11 cellular contexts compared by ENCODE assay signal in the genomic region with DNA sequence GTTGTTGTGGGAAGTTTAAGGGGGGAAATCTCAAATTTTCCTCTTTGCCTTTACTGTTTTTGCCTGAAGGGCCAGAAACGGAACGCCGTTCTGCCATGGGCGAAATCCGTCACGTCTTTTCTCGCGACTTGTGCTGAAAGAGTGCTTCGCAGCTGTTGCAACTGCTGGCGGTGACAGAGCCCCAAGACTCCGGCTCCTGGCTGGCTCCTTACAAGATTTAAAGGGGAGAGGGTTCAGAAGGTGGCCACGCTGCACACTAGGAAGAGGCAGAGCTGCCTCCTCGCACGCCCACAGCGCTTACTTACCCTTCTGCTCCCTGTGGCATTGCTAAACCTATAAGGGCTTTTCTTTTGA.
DNase-seq lines count a peak whose midpoint lies in the region; ATAC-seq and TF ChIP-seq lines count a peak whose summit lies in the region.
"Had no signal": no experiment of that assay in that cellular context is flagged by ENCODE, and none has a peak within 500 bp of the region (broad histone marks: within the 10 kb centered on the region; RNA-seq: fewer than 3 reads in every experiment).

No MANE protein-coding gene starts in this region.

- TF ChIP-seq CTCF in lower lobe of right lung (IDR thresholded peaks at IDR 0.05) = no peak

- DNase-seq in D341Med (ENCODE audit: low spot score) (peak; percentile 71), astrocyte of the hippocampus (ENCODE audit: low read depth, low spot score) (peak; percentile 36), lower lobe of right lung (no peak), G401 (ENCODE audit: low spot score) (no peak), NCI-H2196 (lab: John Stamatoyannopoulos, UW; ENCODE audit: unreplicated experiment) (no peak)
- DNase-seq in activated effector memory CD4-positive, alpha-beta T cell treated with Interleukin-2 at 50 U/mL for 16 hours = no peak
- no peak for DNase-seq in activated T-cell treated with anti-CD3 and anti-CD28 coated beads, Interleukin-2, amount 50 U/mL, for 48 hours
- DNase-seq: stimulated activated naive CD8-positive, alpha-beta T cell treated with anti-CD3 and anti-CD28 coated beads, Interleukin-15, Interleukin-2, amounts not matched to agents 100 U/mL and 50 U/mL, for 24 hours had no signal

- H3K4me3 ChIP-seq in lower lobe of right lung (peak overlapping the region; percentile 4), skeletal muscle tissue (ENCODE audit: low read length in 3 of 3) (peak overlapping the region; percentile 48 to 75 (median 48))

- no peaks in the 10 kb centered on the region for H3K9me3 ChIP-seq in lower lobe of right lung
- no peaks in the 10 kb centered on the region for H3K9me3 ChIP-seq in skeletal muscle tissue (ENCODE audit: control insufficient read depth in 3 of 3, low read length in 3 of 3)
- H3K9me3 ChIP-seq: adrenal gland had no signal

- H3K27me3 ChIP-seq in lower lobe of right lung (ENCODE audit: low read depth) = peaks cover 6% of the 10 kb centered on the region
- peaks cover 9 to 21% (median 15%) of the 10 kb centered on the region in 3 donors for H3K27me3 ChIP-seq in skeletal muscle tissue (ENCODE audit: control insufficient read depth in 3 of 3, insufficient read depth in 3 of 3, low read length in 3 of 3)
- H3K27me3 ChIP-seq: adrenal gland had no signal

- intact Hi-C loops in lower lobe of right lung (cut with DNase I) = loop anchor here (5.0 kb wide), 1 partner anchor 1535 kb away; no protein-coding TSS in a partner anchor

- peak overlapping the region; percentile 23 to 80 (median 38) for H3K9ac ChIP-seq in skeletal muscle tissue (ENCODE audit: low read depth in 1 of 3, low read length in 3 of 3)

- ATAC-seq in lower lobe of right lung = no peak
- ATAC-seq: stimulated activated naive CD8-positive, alpha-beta T cell treated with anti-CD3 and anti-CD28 coated beads, Interleukin-15, Interleukin-2, amounts not matched to agents 100 U/mL and 50 U/mL, for 24 hours had no signal

- peaks cover 11% of the 10 kb centered on the region for H3K4me1 ChIP-seq in lower lobe of right lung
- peaks cover 6 to 12% (median 7%) of the 10 kb centered on the region in 3 donors for H3K4me1 ChIP-seq in skeletal muscle tissue (ENCODE audit: control insufficient read depth in 3 of 3, insufficient read depth in 3 of 3, low read length in 3 of 3)
- H3K4me1 ChIP-seq: adrenal gland had no signal

- H3K36me3 ChIP-seq in lower lobe of right lung (no peaks in the 10 kb centered on the region), skeletal muscle tissue (ENCODE audit: control insufficient read depth in 3 of 3, insufficient read depth in 3 of 3, low read length in 3 of 3) (no peaks in the 10 kb centered on the region)
- H3K36me3 ChIP-seq: adrenal gland had no signal

- in situ Hi-C loops in G401 (cut with HindIII; ENCODE audit: low sequenced_read_pairs) = no loop called here

- H3K27ac ChIP-seq in lower lobe of right lung (no peak overlapping the region), skeletal muscle tissue (ENCODE audit: low read depth, low read length) (no peak overlapping the region)
- H3K27ac ChIP-seq: adrenal gland, C4-2B had no signal

Comparison
In these comparisons a context has a peak if more than half of its experiments do, and no peak if none do; other contexts are left out.
1. DNase-seq: peak in D341Med (single experiment) and astrocyte of the hippocampus (single experiment); none in lower lobe of right lung (single experiment), G401 (single experiment), activated effector memory CD4-positive, alpha-beta T cell treated with Interleukin-2 at 50 U/mL for 16 hours (single experiment), NCI-H2196 (single experiment) and activated T-cell treated with anti-CD3 and anti-CD28 coated beads, Interleukin-2, amount 50 U/mL, for 48 hours (0 of 2).